Comparison of ENCODE assay signal across 2 cellular contexts in genomic region chr6:138914701-138915100, GRCh38.
TF ChIP-seq lines count a peak whose summit lies in the region.

No MANE protein-coding gene starts in this region.

TF ChIP-seq in IMR-90, 13 proteins besides CTCF, POLR2A, EP300 and RAD21:
- TF ChIP-seq MAZ (IDR thresholded peaks at IDR 0.05; ENCODE audit: borderline replicate concordance, low read depth, low read length): no peak
- TF ChIP-seq MXI1 (IDR thresholded peaks at IDR 0.05; ENCODE audit: borderline replicate concordance, low read depth, low read length): no peak
- no peak for TF ChIP-seq SMC3 (IDR thresholded peaks at IDR 0.05; ENCODE audit: low read depth, low read length)
- TF ChIP-seq RCOR1 (IDR thresholded peaks at IDR 0.05; ENCODE audit: insufficient replicate concordance, low read length): no peak
- TF ChIP-seq USF2 (IDR thresholded peaks at IDR 0.05; ENCODE audit: low read depth, low read length): no peak
- no peak for TF ChIP-seq CEBPB (IDR thresholded peaks at IDR 0.05; ENCODE audit: low read depth, low read length)
- TF ChIP-seq NFE2L2 (IDR thresholded peaks at IDR 0.05; ENCODE audit: low read depth, low read length): no peak
- TF ChIP-seq BHLHE40 (IDR thresholded peaks at IDR 0.05; ENCODE audit: low read depth, low read length): no peak
- TF ChIP-seq MAFK (IDR thresholded peaks at IDR 0.05; ENCODE audit: low read depth, low read length): no peak
- TF ChIP-seq ELK1 (IDR thresholded peaks at IDR 0.05; ENCODE audit: borderline replicate concordance, low read depth, low read length): no peak
- no peak for TF ChIP-seq CHD1 (IDR thresholded peaks at IDR 0.05; ENCODE audit: low read depth, low read length)

TF ChIP-seq in GM12878, 131 proteins besides CTCF, POLR2A, EP300 and RAD21:
- no peak for TF ChIP-seq TCF7 (IDR thresholded peaks at IDR 0.05; ENCODE audit: borderline replicate concordance)
- no peak for TF ChIP-seq ZZZ3 (IDR thresholded peaks at IDR 0.05; ENCODE audit: control insufficient read depth, insufficient read length, low read depth)
- TF ChIP-seq FOXM1 (IDR thresholded peaks at IDR 0.05; ENCODE audit: low read depth, low read length): no peak
- TF ChIP-seq PML (IDR thresholded peaks at IDR 0.05; ENCODE audit: low read length): no peak
- no peak for TF ChIP-seq PRDM15 (CRISPR knock-in tag; IDR thresholded peaks at IDR 0.05)
- no peak for TF ChIP-seq ELK1 (IDR thresholded peaks at IDR 0.05; ENCODE audit: low read depth, low read length)
- TF ChIP-seq STAT1 (conservative IDR thresholded peaks at IDR 0.05): no peak
- TF ChIP-seq POLR2AphosphoS5 (IDR thresholded peaks at IDR 0.05; ENCODE audit: low read length): no peak
- no peak for TF ChIP-seq ZSCAN29 (IDR thresholded peaks at IDR 0.05)
- no peak for TF ChIP-seq PAX8 (IDR thresholded peaks at IDR 0.05)
- TF ChIP-seq ZNF217 (IDR thresholded peaks at IDR 0.05): no peak
